19 cellular contexts compared by ENCODE assay signal in genomic region chr5:115855959-115856358, GRCh38. TPM values are rescaled to one million over a fixed set of nuclear protein-coding genes. Genes with fewer than 3 reads are reported as not detected.
DNase-seq lines count a peak whose midpoint lies in the region; ATAC-seq, FAIRE-seq and TF ChIP-seq lines count a peak whose summit lies in the region.
"Had no signal": no experiment of that assay in that cellular context is flagged by ENCODE, and none has a peak within 500 bp of the region (broad histone marks: within the 10 kb centered on the region; RNA-seq: fewer than 3 reads in every experiment).

No MANE protein-coding gene starts in this region.

- FAIRE-seq in GM19239 (lab: Jason Lieb, UNC) = peak; percentile 4
- FAIRE-seq: GM12878 had no signal

- DNase-seq in GM19239 (ENCODE audit: insufficient read length, low spot score) = no peak
- peak; percentile 32 for DNase-seq in NOMO-1 treated with dmso at 0.1 percent for 144 hours (lab: John Stamatoyannopoulos, UW; ENCODE audit: unreplicated experiment)
- peak; percentile 77 for DNase-seq in fibroblast of gingiva (ENCODE audit: low read depth)
- DNase-seq in GM19238 (ENCODE audit: insufficient read length, low spot score) = no peak
- DNase-seq in aorta = no peak
- DNase-seq: activated CD4-positive, alpha-beta T cell treated with anti-CD3 and anti-CD28 coated beads for 4 hours; activated naive CD8-positive, alpha-beta T cell treated with anti-CD3 and anti-CD28 coated beads for 36 hours; CD4-positive, alpha-beta T cell; H7; natural killer cell; NCI-H1105 treated with DMSO at 0.1 percent for 48 hours; NCI-H526; stimulated activated naive B cell treated with anti-CD40 and anti-IgM and Interleukin-4, amounts not matched to agents 10 μg/mL and 1 μg/mL and 100 μg/mL, for 72 hours had no signal

- H3K4me1 ChIP-seq in neutrophil (ENCODE audit: control insufficient read depth in 1 of 2, insufficient read depth in 1 of 2, low read depth in 1 of 2, low read length in 1 of 2) = peaks cover 29 to 36% of the 10 kb centered on the region in 2 experiments
- H3K4me1 ChIP-seq in aorta (ENCODE audit: control insufficient read depth in 1 of 2, insufficient read depth in 2 of 2, low read length in 2 of 2) = peaks cover 5 to 9% of the 10 kb centered on the region in 2 donors

- ATAC-seq in GM18519 (IDR thresholded peaks at IDR 0.05; ENCODE audit: low FRiP score, unreplicated experiment) (no peak), aorta (ENCODE audit: low FRiP score) (no peak), GM19324 (IDR thresholded peaks at IDR 0.05; ENCODE audit: low FRiP score, unreplicated experiment) (no peak)
- ATAC-seq: GM12878; natural killer cell; stimulated activated naive B cell treated with anti-CD40 and anti-IgM and Interleukin-4, amounts not matched to agents 10 μg/mL and 1 μg/mL and 100 μg/mL, for 72 hours had no signal

- TF ChIP-seq CTCF in neutrophil (IDR thresholded peaks at IDR 0.05) = no peak

- 5 to 17% methylated on average over 1 of the region's 1 CpG for WGBS in aorta, 2 donors

- H3K4me3 ChIP-seq in neutrophil (ENCODE audit: low read depth in 1 of 2, low read length in 1 of 2) (no peak overlapping the region), aorta (ENCODE audit: low read length in 2 of 2) (no peak overlapping the region)
- H3K4me3 ChIP-seq: coronary artery, GM12878, thoracic aorta had no signal

- H3K27ac ChIP-seq in neutrophil (peak overlapping the region; percentile 47), aorta (ENCODE audit: low read depth in 1 of 2, low read length in 2 of 2) (no peak overlapping the region)
- H3K27ac ChIP-seq: coronary artery had no signal

- H3K36me3 ChIP-seq in neutrophil (no peaks in the 10 kb centered on the region), aorta (ENCODE audit: control insufficient read depth in 1 of 2, insufficient read depth in 2 of 2, low read length in 1 of 2) (no peaks in the 10 kb centered on the region)
- H3K36me3 ChIP-seq: thoracic aorta had no signal

- no peaks in the 10 kb centered on the region for H3K27me3 ChIP-seq in neutrophil
- H3K27me3 ChIP-seq in aorta (ENCODE audit: control insufficient read depth in 1 of 2, insufficient read depth in 2 of 2, low read length in 1 of 2) = no peaks in the 10 kb centered on the region

- H3K9me3 ChIP-seq in neutrophil (no peaks in the 10 kb centered on the region), aorta (ENCODE audit: control insufficient read depth, low read length) (no peaks in the 10 kb centered on the region)
- H3K9me3 ChIP-seq: thoracic aorta had no signal

- intact Hi-C loops in aorta (cut with DNase I) = no loop called here

RNA-seq across cellular contexts. Expression of gene AP3S1, which starts 14.2 kb away (rescaled TPM):
- 100 to 1,000 TPM; 114 to 118 TPM for total RNA-seq in aorta
- 100 to 1,000 TPM in 1 of 2 donors, 10 to 100 TPM in 1; 86.5 to 273 TPM for polyA plus RNA-seq in aorta

RNA-seq across cellular contexts. Expression of gene ATG12, which starts 14.6 kb away (rescaled TPM):
- 10 to 100 TPM; 42.5 to 52.5 TPM for total RNA-seq in aorta
- 10 to 100 TPM; 45.3 to 62.6 TPM for polyA plus RNA-seq in aorta

RNA-seq across cellular contexts. Expression of gene CDO1, which starts 39.5 kb away (rescaled TPM):
- total RNA-seq in aorta = 10 to 100 TPM; 11.6 to 27.7 TPM
- polyA plus RNA-seq in aorta = 10 to 100 TPM; 93.9 to 97.9 TPM
- total RNA-seq: GM12878, natural killer cell had no signal

Comparison
In these comparisons a context has a peak if more than half of its experiments do, and no peak if none do; other contexts are left out.
1. DNase-seq: peak in NOMO-1 treated with dmso at 0.1 percent for 144 hours (single experiment) and fibroblast of gingiva (single experiment); none in GM19239 (single experiment), GM19238 (single experiment) and aorta (0 of 2).